15 cellular contexts compared by ENCODE assay signal in the genomic region with DNA sequence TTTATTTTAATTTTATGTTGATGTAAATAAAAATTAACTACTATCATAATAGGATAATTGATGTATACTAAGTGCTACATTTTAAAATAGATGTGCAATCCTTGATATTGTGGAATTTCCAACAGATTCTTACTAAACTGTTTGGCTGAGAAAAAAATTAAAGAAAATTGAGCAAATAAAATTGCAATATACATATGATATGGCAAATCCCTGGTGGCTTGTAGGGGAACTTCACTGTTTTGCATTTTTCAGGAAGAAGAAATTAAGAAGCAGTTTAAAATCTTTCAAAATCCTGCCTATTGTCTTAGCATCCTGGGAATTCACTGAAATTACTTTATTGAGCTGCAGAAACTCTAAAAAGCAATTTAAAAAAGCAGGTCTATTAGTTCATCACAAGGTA.
DNase-seq lines count a peak whose midpoint lies in the region; TF ChIP-seq lines count a peak whose summit lies in the region.
"Had no signal": no experiment of that assay in that cellular context is flagged by ENCODE, and none has a peak within 500 bp of the region (broad histone marks: within the 10 kb centered on the region; RNA-seq: fewer than 3 reads in every experiment).

No MANE protein-coding gene starts in this region.

- no peaks in the 10 kb centered on the region for H3K27me3 ChIP-seq in H9 (ENCODE audit: insufficient read depth, low read length)
- no peaks in the 10 kb centered on the region for H3K27me3 ChIP-seq in tibial artery

- no peak overlapping the region for H3K18ac ChIP-seq in H9 (ENCODE audit: insufficient read length, low read depth, low read length)

- no peak overlapping the region for H2BK12ac ChIP-seq in H9 (ENCODE audit: insufficient read length, low read depth, low read length)

- H2BK120ac ChIP-seq in H9 (ENCODE audit: low read depth, low read length, poor library complexity, severe bottlenecking): no peak overlapping the region

- H2BK15ac ChIP-seq in H9 (ENCODE audit: low read depth, low read length): no peak overlapping the region

- H3K4me3 Mint-ChIP-seq in H9 (no peak overlapping the region), glutamatergic neuron (ENCODE audit: unreplicated experiment) (no peak overlapping the region)
- H3K4me3 Mint-ChIP-seq: CD4-positive, alpha-beta T cell had no signal

- in situ Hi-C loops in astrocyte of the spinal cord (cut with HindIII; ENCODE audit: low sequenced_read_pairs): no loop called here

- DNase-seq in H9 (no peak), astrocyte of the spinal cord (ENCODE audit: low read depth, low spot score) (no peak), glutamatergic neuron (no peak), retinal pigment epithelial cell (ENCODE audit: low read depth) (no peak), NCI-H1048 (lab: John Stamatoyannopoulos, UW) (no peak), tibial artery (no peak), SKM-1 (lab: John Stamatoyannopoulos, UW; ENCODE audit: unreplicated experiment) (no peak)
- DNase-seq: Calu3; CD4-positive, alpha-beta T cell; DMS79; NCI-H1436 treated with DMSO at 0.1 percent for 48 hours; NCI-H2081; NCI-H510A; NCI-H82 had no signal

- no peaks in the 10 kb centered on the region for H3K36me3 ChIP-seq in tibial artery

- no peak overlapping the region for H3T11ph ChIP-seq in H9 (ENCODE audit: low read length)

- no peak overlapping the region for H2BK20ac ChIP-seq in H9 (ENCODE audit: low read depth, low read length, poor library complexity, severe bottlenecking)

- H4K5ac ChIP-seq in H9 (ENCODE audit: insufficient read length, low read depth, low read length): no peak overlapping the region

- H3K27ac ChIP-seq in H9 (ENCODE audit: insufficient read length, low read depth, low read length) (no peak overlapping the region), tibial artery (no peak overlapping the region)

- no peak overlapping the region for H3K14ac ChIP-seq in H9 (ENCODE audit: insufficient read depth, low read length)

- H3K4ac ChIP-seq in H9 (ENCODE audit: low read depth, low read length): no peak overlapping the region

- no peak overlapping the region for H3K4me2 ChIP-seq in H9 (ENCODE audit: insufficient read depth, insufficient read length, low read length)

- no peaks in the 10 kb centered on the region for H3K36me3 Mint-ChIP-seq in H9 (ENCODE audit: insufficient read depth in 1 of 3, low read depth in 3 of 3)
- no peaks in the 10 kb centered on the region for H3K36me3 Mint-ChIP-seq in glutamatergic neuron (ENCODE audit: unreplicated experiment)

- H3K27ac Mint-ChIP-seq in H9 (no peak overlapping the region), glutamatergic neuron (ENCODE audit: unreplicated experiment) (no peak overlapping the region)
- H3K27ac Mint-ChIP-seq: CD4-positive, alpha-beta T cell had no signal

- no peak overlapping the region for H3K23ac ChIP-seq in H9 (ENCODE audit: insufficient read length, low read depth, low read length)

- no peak overlapping the region for H2AFZ ChIP-seq in H9 (ENCODE audit: low read length)

- H3K4me1 Mint-ChIP-seq in H9 (peaks cover 5 to 6% of the 10 kb centered on the region in 2 experiments; a peak in 2 of 4 replicates), glutamatergic neuron (ENCODE audit: low read depth, unreplicated experiment) (no peaks in the 10 kb centered on the region)

- H4K20me1 ChIP-seq in H9 (ENCODE audit: control insufficient read depth, insufficient read depth, insufficient read length): no peaks in the 10 kb centered on the region

- H3K23me2 ChIP-seq in H9 (ENCODE audit: insufficient read length, low read depth, low read length, poor library complexity, severe bottlenecking): no peaks in the 10 kb centered on the region

- H3K9me3 Mint-ChIP-seq in H9 (no peaks in the 10 kb centered on the region), glutamatergic neuron (ENCODE audit: unreplicated experiment) (no peaks in the 10 kb centered on the region)

- H2AK5ac ChIP-seq in H9 (ENCODE audit: insufficient read length, low read length): no peak overlapping the region

- no peak overlapping the region for H4K91ac ChIP-seq in H9 (ENCODE audit: insufficient read length, low read depth, low read length)

- no peak overlapping the region for H3K9ac ChIP-seq in H9 (ENCODE audit: extremely low read depth, insufficient read length, low read length)

- intact Hi-C loops in tibial artery (cut with DNase I; ENCODE audit: low total_unique reads): no loop called here

- no peak overlapping the region for H3K56ac ChIP-seq in H9 (ENCODE audit: insufficient read length, low read depth, low read length)

- no peak overlapping the region for H4K8ac ChIP-seq in H9 (replicated peaks; ENCODE audit: insufficient read length, low read depth, low read length)

- TF ChIP-seq CTCF in H9 (conservative IDR thresholded peaks at IDR 0.05) (peak; percentile 47; the same call in 2 of the 3 replicates), astrocyte of the spinal cord (IDR thresholded peaks at IDR 0.05; ENCODE audit: low read depth, low read length) (peak; percentile 15), glutamatergic neuron (IDR thresholded peaks at IDR 0.05; ENCODE audit: partially characterized antibody, unreplicated experiment) (peak; percentile 80), retinal pigment epithelial cell (conservative IDR thresholded peaks at IDR 0.05; ENCODE audit: low read depth, low read length) (peak; percentile 28), tibial artery (IDR thresholded peaks at IDR 0.05) (no peak)

- H3K79me2 ChIP-seq in H9 (ENCODE audit: insufficient read depth, low read length): no peaks in the 10 kb centered on the region

- no peaks in the 10 kb centered on the region for H3K79me1 ChIP-seq in H9 (ENCODE audit: insufficient read depth, low read depth, low read length, poor library complexity, severe bottlenecking)

- H3K4me3 ChIP-seq in astrocyte of the spinal cord (ENCODE audit: low read depth, low read length) (no peak overlapping the region), retinal pigment epithelial cell (ENCODE audit: low read length) (no peak overlapping the region), tibial artery (no peak overlapping the region)
- H3K4me3 ChIP-seq: K562 had no signal

- no peak overlapping the region for H2BK5ac ChIP-seq in H9 (ENCODE audit: insufficient read length, low read length)

- H3K27me3 Mint-ChIP-seq in H9 (ENCODE audit: low read depth): no peaks in the 10 kb centered on the region
- no peaks in the 10 kb centered on the region for H3K27me3 Mint-ChIP-seq in glutamatergic neuron (ENCODE audit: unreplicated experiment)
- H3K27me3 Mint-ChIP-seq: CD4-positive, alpha-beta T cell had no signal

- H3K9me3 ChIP-seq in H9 (ENCODE audit: control insufficient read depth, low read depth, low read length) (no peaks in the 10 kb centered on the region), tibial artery (no peaks in the 10 kb centered on the region)

- peaks cover 2% of the 10 kb centered on the region; the same call in 1 of the 2 replicates for H3K4me1 ChIP-seq in H9 (ENCODE audit: insufficient read depth, low read length)
- no peaks in the 10 kb centered on the region for H3K4me1 ChIP-seq in tibial artery

Comparison
In these comparisons a context has a peak if more than half of its experiments do, and no peak if none do; other contexts are left out.
1. CTCF ChIP-seq: peak in H9 (single experiment), astrocyte of the spinal cord (single experiment), glutamatergic neuron (single experiment) and retinal pigment epithelial cell (single experiment); none in tibial artery (0 of 2).